24 cellular contexts compared by ENCODE assay signal in the genomic region with DNA sequence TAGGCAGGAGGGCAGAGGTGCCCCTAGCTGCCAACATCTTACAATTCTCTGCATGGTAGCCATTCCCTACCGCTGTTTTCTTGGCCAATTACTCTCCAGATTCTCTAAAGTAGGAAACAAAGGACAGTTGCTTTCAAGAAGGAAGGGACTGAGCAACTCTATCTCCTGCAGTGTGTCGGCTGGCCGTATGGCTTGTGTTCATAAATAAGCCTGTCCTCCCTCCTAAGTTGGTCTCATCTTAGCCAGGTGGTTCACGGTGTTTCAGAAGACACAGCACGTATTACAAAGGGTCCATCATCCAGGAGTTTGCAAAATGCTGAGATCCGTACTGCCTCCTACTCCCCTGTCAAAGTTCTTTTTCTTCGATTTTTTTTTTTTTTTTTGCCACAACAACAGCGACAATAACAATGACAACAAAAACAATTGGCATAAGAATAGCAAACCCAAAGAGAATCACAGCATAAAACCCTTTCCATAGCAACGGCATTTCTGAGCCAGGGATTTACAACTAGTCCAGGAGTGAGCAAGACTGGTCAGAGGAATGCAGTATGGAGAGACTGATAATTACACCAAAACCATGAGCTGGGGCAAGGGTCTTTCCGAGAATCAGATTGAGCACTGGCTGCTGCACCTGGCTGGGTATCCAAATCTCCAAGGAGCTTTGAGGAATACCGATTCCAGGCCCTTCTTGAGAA.
DNase-seq lines count a peak whose midpoint lies in the region; ATAC-seq and TF ChIP-seq lines count a peak whose summit lies in the region.
"Had no signal": no experiment of that assay in that cellular context is flagged by ENCODE, and none has a peak within 500 bp of the region (broad histone marks: within the 10 kb centered on the region; RNA-seq: fewer than 3 reads in every experiment).

No MANE protein-coding gene starts in this region.

- no TSS peak for BruUV-seq in Panc1 (replicated peaks; lab: Mats Ljungman, UMichigan)

- intact Hi-C loops in Panc1 (cut with micrococcal nuclease; ENCODE audit: unreplicated experiment): no loop called here

- H3K4me1 ChIP-seq in GM23338 (ENCODE audit: insufficient read depth) (peaks cover 36% of the 10 kb centered on the region), Panc1 (ENCODE audit: control insufficient read depth, insufficient read depth, low read length) (no peaks in the 10 kb centered on the region), endodermal cell (ENCODE audit: control insufficient read depth, insufficient read depth, low read length) (no peaks in the 10 kb centered on the region)
- H3K4me1 ChIP-seq: BLaER1 had no signal

- no peak overlapping the region for H2AFZ ChIP-seq in GM23338
- H2AFZ ChIP-seq: PC-9 had no signal

- H3K4me1 Mint-ChIP-seq in GM23338 (peaks cover 51% of the 10 kb centered on the region), endodermal cell (peaks cover 38% of the 10 kb centered on the region), neural crest cell (peaks cover 44% of the 10 kb centered on the region)
- H3K4me1 Mint-ChIP-seq: CD4-positive, CD25-positive, alpha-beta regulatory T cell; IgD-negative memory B cell had no signal

- CTCF ChIA-PET in Panc1 (lab: Charles Lee): no interaction called here

- POLR2A ChIA-PET in Panc1 (lab: Charles Lee): no interaction called here

- ATAC-seq in GM23338: peak; percentile 52
- ATAC-seq in Panc1: no peak
- ATAC-seq: GM12878 had no signal

- no peak for TF ChIP-seq CTCF in GM23338 (conservative IDR thresholded peaks at IDR 0.05; ENCODE audit: low read depth in 2 of 2)
- 0 out of 2 replicates have a peak, but pooled peaks have one; percentile 8 for TF ChIP-seq CTCF in Panc1 (IDR thresholded peaks at IDR 0.05)
- TF ChIP-seq CTCF in endodermal cell (conservative IDR thresholded peaks at IDR 0.05): peak; percentile 45
- no peak for TF ChIP-seq CTCF in neural crest cell (conservative IDR thresholded peaks at IDR 0.05)

- peak overlapping the region; percentile 10; the same call in 1 of the 2 replicates for H3K4me2 ChIP-seq in GM23338
- H3K4me2 ChIP-seq: BLaER1, KMS-11, PC-9 had no signal

- no peak overlapping the region for H3K27ac Mint-ChIP-seq in GM23338
- no peak overlapping the region for H3K27ac Mint-ChIP-seq in endodermal cell
- H3K27ac Mint-ChIP-seq in neural crest cell (ENCODE audit: unreplicated experiment): no peak overlapping the region
- H3K27ac Mint-ChIP-seq: CD4-positive, CD25-positive, alpha-beta regulatory T cell; IgD-negative memory B cell had no signal

- H3K4me3 Mint-ChIP-seq in GM23338: peak overlapping the region; percentile 1; the same call in 1 of the 3 replicates
- H3K4me3 Mint-ChIP-seq in endodermal cell: no peak overlapping the region
- peak overlapping the region; percentile 29 for H3K4me3 Mint-ChIP-seq in neural crest cell

- no peaks in the 10 kb centered on the region for H3F3A ChIP-seq in GM23338 (replicated peaks; ENCODE audit: low read depth)

- H3K27ac ChIP-seq in GM23338 (ENCODE audit: low read depth) (no peak overlapping the region), Panc1 (ENCODE audit: low read length) (no peak overlapping the region), endodermal cell (ENCODE audit: low read depth, low read length) (peak overlapping the region; percentile 6)
- H3K27ac ChIP-seq: BLaER1, KMS-11, PC-9, RWPE1 had no signal

- DNase-seq in GM23338 (ENCODE audit: low spot score) (peak; percentile 51), Panc1 (ENCODE audit: low read depth, low spot score) (no peak), endodermal cell (no peak), neural crest cell (ENCODE audit: low read depth, low spot score) (no peak), RPMI8226 (no peak), Ammon's horn (ENCODE audit: low spot score) (no peak), NCI-H1417 treated with DMSO at 0.1 percent for 48 hours (lab: John Stamatoyannopoulos, UW) (no peak)
- DNase-seq: 8988T; ACHN; CD4-positive, CD25-positive, alpha-beta regulatory T cell; GDM1; MM.1S; NCI-H1417; NCI-H1694 treated with DMSO at 0.1 percent for 48 hours; NCI-H2081; NCI-H2227 treated with DMSO at 0.1 percent for 48 hours; NCI-H526 treated with DMSO at 0.1 percent for 48 hours; PC-9; SHP77 had no signal

- H4K20me1 ChIP-seq in GM23338 (replicated peaks; ENCODE audit: insufficient read depth): no peaks in the 10 kb centered on the region
- H4K20me1 ChIP-seq: BLaER1 had no signal

- WGBS in endodermal cell (ENCODE audit: insufficient coverage in 1 of 2, insufficient read length in 1 of 2), 2 experiments: 66 to 81% methylated on average over 7 to 11 of the region's 11 CpGs

- H3K27me3 Mint-ChIP-seq in GM23338 (ENCODE audit: insufficient read depth, low read depth, poor library complexity): peaks cover 13% of the 10 kb centered on the region
- peaks cover 2% of the 10 kb centered on the region for H3K27me3 Mint-ChIP-seq in endodermal cell (ENCODE audit: insufficient read depth)
- no peaks in the 10 kb centered on the region for H3K27me3 Mint-ChIP-seq in neural crest cell (ENCODE audit: low read depth)
- H3K27me3 Mint-ChIP-seq: CD4-positive, CD25-positive, alpha-beta regulatory T cell had no signal

- no peak overlapping the region for H3K9ac ChIP-seq in endodermal cell (ENCODE audit: extremely low read depth, low read length, poor library complexity, severe bottlenecking)
- H3K9ac ChIP-seq: BLaER1, KMS-11 had no signal

- H3K36me3 ChIP-seq in GM23338 (ENCODE audit: insufficient read depth): no peaks in the 10 kb centered on the region; the same call in 1 of the 2 replicates
- no peaks in the 10 kb centered on the region for H3K36me3 ChIP-seq in Panc1 (ENCODE audit: control insufficient read depth, insufficient read depth, low read length)
- H3K36me3 ChIP-seq in endodermal cell (ENCODE audit: control insufficient read depth, insufficient read depth, low read length): no peaks in the 10 kb centered on the region
- H3K36me3 ChIP-seq: BLaER1 had no signal

- H3K9me2 ChIP-seq in GM23338 (ENCODE audit: insufficient read depth): 0 out of 2 replicates have a peak, but pooled peaks cover 6% of the 10 kb centered on the region

- H3K27me3 ChIP-seq in GM23338 (ENCODE audit: insufficient read depth) (no peaks in the 10 kb centered on the region), Panc1 (ENCODE audit: control insufficient read depth, insufficient read depth, low read length) (no peaks in the 10 kb centered on the region), endodermal cell (ENCODE audit: control insufficient read depth, insufficient read depth, low read length, poor library complexity, severe bottlenecking) (no peaks in the 10 kb centered on the region)
- H3K27me3 ChIP-seq: BLaER1 had no signal

- peaks cover 20% of the 10 kb centered on the region; the same call in 2 of the 3 replicates for H3K9me3 Mint-ChIP-seq in GM23338
- peaks cover 21% of the 10 kb centered on the region for H3K9me3 Mint-ChIP-seq in endodermal cell
- H3K9me3 Mint-ChIP-seq in neural crest cell: peaks cover 6% of the 10 kb centered on the region

- H3K9me3 ChIP-seq in Panc1 (ENCODE audit: control insufficient read depth, insufficient read depth, low read depth, low read length) (no peaks in the 10 kb centered on the region), endodermal cell (ENCODE audit: control insufficient read depth, low read length) (peaks cover 13% of the 10 kb centered on the region)

- no peaks in the 10 kb centered on the region for H3K79me2 ChIP-seq in GM23338 (replicated peaks; ENCODE audit: insufficient read depth)

- H3K36me3 Mint-ChIP-seq in GM23338 (ENCODE audit: low read depth) (no peaks in the 10 kb centered on the region; the same call in 2 of the 3 replicates), endodermal cell (ENCODE audit: low read depth) (no peaks in the 10 kb centered on the region), neural crest cell (ENCODE audit: low read depth) (no peaks in the 10 kb centered on the region)
- H3K36me3 Mint-ChIP-seq: CD4-positive, CD25-positive, alpha-beta regulatory T cell; IgD-negative memory B cell had no signal

- H3K4me3 ChIP-seq in GM23338 (no peak overlapping the region), Panc1 (ENCODE audit: low read depth in 2 of 2, low read length in 2 of 2) (no peak overlapping the region), endodermal cell (ENCODE audit: low read length) (no peak overlapping the region)
- H3K4me3 ChIP-seq: BLaER1, GM12878, PC-9 had no signal

- in situ Hi-C loops in Panc1 (cut with HindIII; ENCODE audit: low pct_unique_long_range_greater_than_20kb, low sequenced_read_pairs): no loop called here

Comparison
In these comparisons a context has a peak if more than half of its experiments do, and no peak if none do; other contexts are left out.
1. CTCF ChIP-seq: peak in Panc1 (single experiment) and endodermal cell (single experiment); none in GM23338 (0 of 2) and neural crest cell (single experiment).